2 cellular contexts compared by ENCODE assay signal in genomic region chr14:23300687-23301223, GRCh38.
TF ChIP-seq lines count a peak whose summit lies in the region.

No MANE protein-coding gene starts in this region.

TF ChIP-seq in GM12891, 5 proteins besides CTCF, POLR2A, EP300 and RAD21:
- TF ChIP-seq POLR2AphosphoS5 (IDR thresholded peaks at IDR 0.05; ENCODE audit: low read depth, low read length) (0 out of 2 replicates have a peak, but pooled peaks have one; percentile 30), TAF1 (IDR thresholded peaks at IDR 0.05; ENCODE audit: low read depth, low read length) (no peak)

TF ChIP-seq in endothelial cell of umbilical vein, 7 proteins besides CTCF, POLR2A, EP300 and RAD21:
- no peak for TF ChIP-seq POLR2AphosphoS5 (IDR thresholded peaks at IDR 0.05; ENCODE audit: insufficient read depth, low read depth, low read length)
